ENCODE assay signal across 10 cellular contexts in genomic region chr2:230870544-230871360, GRCh38. TPM values are rescaled to one million over a fixed set of nuclear protein-coding genes. Genes with fewer than 3 reads are reported as not detected.
A peak's percentile ranks its signal among the peaks of the same experiment; 100 is the strongest.
DNase-seq lines count a peak whose midpoint lies in the region; ATAC-seq and TF ChIP-seq lines count a peak whose summit lies in the region.
"Had no signal": no experiment of that assay in that cellular context is flagged by ENCODE, and none has a peak within 500 bp of the region (broad histone marks: within the 10 kb centered on the region; RNA-seq: fewer than 3 reads in every experiment).

No MANE protein-coding gene starts in this region.

- TF ChIP-seq CTCF in dorsolateral prefrontal cortex (IDR thresholded peaks at IDR 0.05 in 54 of 56, conservative IDR thresholded peaks at IDR 0.05 in 2 of 56; ENCODE audit: low read depth in 1 of 56, partially characterized antibody in 56 of 56) (no peak), GM20000 (IDR thresholded peaks at IDR 0.05; ENCODE audit: extremely low read depth, missing control alignments) (no peak), foreskin fibroblast (IDR thresholded peaks at IDR 0.05; ENCODE audit: low read depth, low read length) (no peak)

- WGBS in neuronal stem cell (ENCODE audit: extremely low coverage in 2 of 2, insufficient read length in 2 of 2, insufficient replicate concordance in 1 of 2), 2 donors = no CpG with 5 or more reads among the region's 18 CpGs

- intact Hi-C loops in dorsolateral prefrontal cortex (cut with DNase I) = no loop called here

- H2BK120ac ChIP-seq in neuronal stem cell (ENCODE audit: low read depth, low read length) = no peak overlapping the region

- peak overlapping the region; percentile 21 for H3K4me2 ChIP-seq in neuronal stem cell (ENCODE audit: insufficient read depth, low read length, poor library complexity, severe bottlenecking)

- no peak overlapping the region for H2AFZ ChIP-seq in neuronal stem cell (ENCODE audit: low read length)

- H3K4me3 ChIP-seq in dorsolateral prefrontal cortex (peak overlapping the region in 30 of 59 donors; percentile 4 to 97 (median 19)), neuronal stem cell (ENCODE audit: low read length in 2 of 2) (no peak overlapping the region), foreskin fibroblast (ENCODE audit: low read depth in 1 of 2, low read length in 2 of 2) (no peak overlapping the region)

- H3K9ac ChIP-seq in neuronal stem cell (ENCODE audit: low read depth, low read length, poor library complexity) = peak overlapping the region; percentile 64

- no peak for ATAC-seq in GM21526 (IDR thresholded peaks at IDR 0.05; ENCODE audit: low FRiP score, unreplicated experiment)

- H3K4ac ChIP-seq in neuronal stem cell (ENCODE audit: low read length) = no peak overlapping the region

- H3K27ac ChIP-seq in dorsolateral prefrontal cortex = peak overlapping the region in 58 of 59 donors; percentile 43 to 97 (median 87)
- H3K27ac ChIP-seq in neuronal stem cell (replicated peaks; ENCODE audit: low read length) = peak overlapping the region; percentile 28

- H3K9me3 ChIP-seq in neuronal stem cell (replicated peaks in 1 of 2; ENCODE audit: control insufficient read depth in 2 of 2, insufficient read depth in 1 of 2, low read depth in 1 of 2, low read length in 2 of 2) = no peaks in the 10 kb centered on the region

- peaks cover 53 to 55% of the 10 kb centered on the region in 2 donors for H3K4me1 ChIP-seq in neuronal stem cell (ENCODE audit: control insufficient read depth in 2 of 2, insufficient read depth in 1 of 2, low read depth in 1 of 2, low read length in 2 of 2)

- H4K8ac ChIP-seq in neuronal stem cell (ENCODE audit: low read depth, low read length) = no peak overlapping the region

- peak; percentile 35 for DNase-seq in GDM1 (lab: John Stamatoyannopoulos, UW)
- DNase-seq in NCI-H146 (lab: John Stamatoyannopoulos, UW) = peak; percentile 71
- peak in 1 of 10 donors; percentile 26 for DNase-seq in dorsolateral prefrontal cortex
- no peak for DNase-seq in neuronal stem cell (ENCODE audit: low spot score)
- DNase-seq in GM20000 (ENCODE audit: low spot score) = no peak
- DNase-seq in GOT3 (lab: John Stamatoyannopoulos, UW) = no peak
- no peak for DNase-seq in foreskin fibroblast
- DNase-seq: activated naive CD4-positive, alpha-beta T cell had no signal

- peak overlapping the region; percentile 84 for H3K18ac ChIP-seq in neuronal stem cell (ENCODE audit: low read length)

- H2BK12ac ChIP-seq in neuronal stem cell (ENCODE audit: low read length) = no peak overlapping the region

- peaks cover 9 to 47% of the 10 kb centered on the region in 2 donors for H3K36me3 ChIP-seq in neuronal stem cell (replicated peaks in 1 of 2; ENCODE audit: control insufficient read depth in 2 of 2, insufficient read depth in 2 of 2, low read length in 2 of 2)

- peak overlapping the region; percentile 32 for H4K91ac ChIP-seq in neuronal stem cell (ENCODE audit: low read depth, low read length, poor library complexity)

- H3K14ac ChIP-seq in neuronal stem cell (ENCODE audit: low read length) = peak overlapping the region; percentile 67

- peak overlapping the region; percentile 57 for H2AK5ac ChIP-seq in neuronal stem cell (ENCODE audit: low read depth, low read length)

- no peak overlapping the region for H3K23ac ChIP-seq in neuronal stem cell (ENCODE audit: low read depth, low read length, poor library complexity)

- no peak overlapping the region for H2BK15ac ChIP-seq in neuronal stem cell (ENCODE audit: low read length)

- peaks cover 16% of the 10 kb centered on the region for H3K79me1 ChIP-seq in neuronal stem cell (ENCODE audit: low read depth, low read length)

- H3K27me3 ChIP-seq in dorsolateral prefrontal cortex (no peaks in the 10 kb centered on the region), neuronal stem cell (ENCODE audit: control insufficient read depth in 3 of 3, insufficient read depth in 3 of 3, low read depth in 1 of 3, low read length in 3 of 3) (no peaks in the 10 kb centered on the region)

- H2BK5ac ChIP-seq in neuronal stem cell (ENCODE audit: low read length) = peak overlapping the region; percentile 58

RNA-seq across cellular contexts. Expression of gene ITM2C, which starts 6.0 kb away (rescaled TPM):
- total RNA-seq in dorsolateral prefrontal cortex = 1,000 to 10,000 TPM in 1 of 120 experiments, 100 to 1,000 TPM in 119; 391 to 1,107 (median 596) TPM
- polyA plus RNA-seq in neuronal stem cell (2013, experiment 1 of 2) = 167 TPM
- polyA plus RNA-seq in neuronal stem cell (2013, experiment 2 of 2) = 168 TPM

RNA-seq across cellular contexts. Expression of gene GPR55, which starts 54.3 kb away (rescaled TPM):
- 1 to 10 TPM in 74 of 120 experiments, under 1 TPM in 46; 0.14 to 6.3 (median 1.2) TPM for total RNA-seq in dorsolateral prefrontal cortex
- not detected for polyA plus RNA-seq in neuronal stem cell (2013, experiment 1 of 2)
- polyA plus RNA-seq in neuronal stem cell (2013, experiment 2 of 2) = not detected
- total RNA-seq: pulmonary artery endothelial cell had no signal

Comparison
In these comparisons a context has a peak if more than half of its experiments do, and no peak if none do; other contexts are left out.
1. DNase-seq: peak in GDM1 (single experiment) and NCI-H146 (single experiment); none in neuronal stem cell (single experiment), GM20000 (single experiment), GOT3 (single experiment) and foreskin fibroblast (0 of 2).
2. H3K4me3 ChIP-seq: peak in dorsolateral prefrontal cortex (30 of 59); none in neuronal stem cell (0 of 2) and foreskin fibroblast (0 of 2).